In the genomic region with DNA sequence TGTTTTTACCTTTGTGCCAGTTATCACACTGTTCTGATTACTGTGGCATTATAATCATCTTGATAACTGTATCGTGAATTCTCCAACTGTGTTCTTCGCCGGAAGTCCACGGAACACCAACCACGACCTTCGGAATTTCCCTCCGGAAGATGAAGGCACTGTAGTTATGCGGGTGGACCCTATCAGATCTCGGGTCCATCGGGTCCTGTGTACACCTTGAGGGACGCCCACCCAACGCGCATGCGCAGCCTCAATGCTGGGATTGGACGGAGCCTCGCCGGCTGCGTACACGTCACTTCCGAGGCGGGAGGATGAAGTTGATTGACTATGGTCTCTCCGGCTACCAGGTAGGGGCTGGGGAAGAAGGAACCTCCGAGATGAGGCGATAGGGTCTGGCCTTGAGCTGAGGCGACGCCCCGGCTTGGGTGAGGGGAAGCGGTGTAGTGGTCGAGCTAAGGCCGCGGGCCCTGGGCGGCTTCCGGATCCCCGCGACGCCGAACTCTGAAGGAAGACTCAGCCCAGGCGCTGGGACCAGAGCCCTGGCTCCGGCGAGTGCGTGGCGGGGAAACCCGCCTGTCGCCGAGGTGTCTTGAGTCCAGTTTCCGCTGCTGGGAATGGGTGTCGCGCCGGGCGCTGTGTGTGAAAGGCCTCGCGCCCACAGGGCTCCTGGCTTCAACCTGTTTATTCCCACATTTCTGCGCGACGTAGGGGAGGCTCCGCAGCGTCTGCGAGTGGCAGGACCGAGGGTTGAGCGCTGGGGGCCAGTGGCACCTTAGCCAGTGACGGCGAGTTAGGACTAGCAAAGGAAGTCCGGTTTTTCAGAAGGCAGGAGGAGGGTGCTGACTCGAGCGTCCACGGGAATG, we compare ENCODE assay signal across 1 cellular context.
A peak's percentile ranks its signal among the peaks of the same experiment; 100 is the strongest.
TF ChIP-seq lines count a peak whose summit lies in the region.

DHRS7B (plus strand) TSS at position 320 of the 863 bp plus-strand sequence; CDS start at position 328, 8 bp downstream.

TF ChIP-seq in K562, 482 proteins besides CTCF, POLR2A, EP300 and RAD21 (continued from another document):
- TF ChIP-seq ZBTB11 (CRISPR knock-in tag; IDR thresholded peaks at IDR 0.05) (peak in 1 of 3 experiments; percentile 85; a peak in 2 of 6 replicates), ZNF224 (CRISPR knock-in tag; IDR thresholded peaks at IDR 0.05) (no peak), HIVEP1 (CRISPR knock-in tag; IDR thresholded peaks at IDR 0.05) (no peak), ZNF316 (IDR thresholded peaks at IDR 0.05) (no peak), JUN (IDR thresholded peaks at IDR 0.05; ENCODE audit: borderline replicate concordance, low read depth, low read length) (0 out of 2 replicates have a peak, but pooled peaks have one; percentile 5), JUN (CRISPR knock-in tag; IDR thresholded peaks at IDR 0.05; ENCODE audit: borderline replicate concordance) (no peak), ETS1 (conservative IDR thresholded peaks at IDR 0.05; ENCODE audit: control insufficient read depth, low read depth, low read length) (no peak), SMAD2 (IDR thresholded peaks at IDR 0.05; ENCODE audit: low read depth, low read length) (no peak), SMARCB1 (IDR thresholded peaks at IDR 0.05; ENCODE audit: insufficient read length, low read depth) (no peak), YBX1 (IDR thresholded peaks at IDR 0.05) (no peak), ARID2 (IDR thresholded peaks at IDR 0.05) (no peak), ZNF584 (CRISPR knock-in tag; IDR thresholded peaks at IDR 0.05; ENCODE audit: low read depth) (no peak), BDP1 (IDR thresholded peaks at IDR 0.05; ENCODE audit: insufficient read depth, insufficient read length) (no peak), SPI1 (IDR thresholded peaks at IDR 0.05; ENCODE audit: borderline replicate concordance, low read depth, low read length) (0 out of 2 replicates have a peak, but pooled peaks have one; percentile 27), ZBTB7A (IDR thresholded peaks at IDR 0.05; ENCODE audit: borderline replicate concordance, control insufficient read depth, low read depth, low read length) (no peak), NBN (IDR thresholded peaks at IDR 0.05; ENCODE audit: low read depth) (0 out of 2 replicates have a peak, but pooled peaks have one; percentile 15), RB1 (IDR thresholded peaks at IDR 0.05; ENCODE audit: low read depth) (peak; percentile 10; the same call in 1 of the 2 replicates), ETS2 (tag; IDR thresholded peaks at IDR 0.05; ENCODE audit: borderline replicate concordance, poor library complexity, severe bottlenecking) (no peak), NCOA1 (IDR thresholded peaks at IDR 0.05; ENCODE audit: low read depth) (0 out of 2 replicates have a peak, but pooled peaks have one; percentile 18), POLR2H (tag; IDR thresholded peaks at IDR 0.05; ENCODE audit: low read depth) (peak; percentile 45; the same call in 1 of the 2 replicates), ZNF3 (CRISPR knock-in tag; IDR thresholded peaks at IDR 0.05) (no peak), SRSF7 (optimal IDR thresholded peaks at IDR 0.05; ENCODE audit: low read depth, low read length) (no peak), HLTF (IDR thresholded peaks at IDR 0.05) (no peak), ZNF644 (tag; IDR thresholded peaks at IDR 0.05; ENCODE audit: low read depth) (no peak), RBM25 (IDR thresholded peaks at IDR 0.05; ENCODE audit: low read depth, low read length, severe bottlenecking) (no peak), SMARCA4 (IDR thresholded peaks at IDR 0.05) (no peak), MTA2 (IDR thresholded peaks at IDR 0.05; ENCODE audit: low read depth) (no peak), BCL6 (CRISPR knock-in tag; IDR thresholded peaks at IDR 0.05) (no peak), ZNF263 (CRISPR knock-in tag; IDR thresholded peaks at IDR 0.05; ENCODE audit: borderline replicate concordance) (no peak), GATAD2B (IDR thresholded peaks at IDR 0.05; ENCODE audit: borderline replicate concordance) (no peak), PURB (CRISPR knock-in tag; IDR thresholded peaks at IDR 0.05; ENCODE audit: low read depth) (no peak), E2F8 (IDR thresholded peaks at IDR 0.05; ENCODE audit: low read depth, partially characterized antibody) (no peak), CTBP1 (IDR thresholded peaks at IDR 0.05; ENCODE audit: borderline replicate concordance) (peak; percentile 86), NKRF (IDR thresholded peaks at IDR 0.05; ENCODE audit: borderline replicate concordance) (0 out of 2 replicates have a peak, but pooled peaks have one; percentile 34), GABPB1 (CRISPR knock-in tag; IDR thresholded peaks at IDR 0.05) (peak; percentile 95), SRSF1 (IDR thresholded peaks at IDR 0.05; ENCODE audit: low read depth, low read length) (no peak), KLF16 (IDR thresholded peaks at IDR 0.05) (no peak), SRF (CRISPR knock-in tag; IDR thresholded peaks at IDR 0.05) (no peak)
- TF ChIP-seq, protein P1, sequence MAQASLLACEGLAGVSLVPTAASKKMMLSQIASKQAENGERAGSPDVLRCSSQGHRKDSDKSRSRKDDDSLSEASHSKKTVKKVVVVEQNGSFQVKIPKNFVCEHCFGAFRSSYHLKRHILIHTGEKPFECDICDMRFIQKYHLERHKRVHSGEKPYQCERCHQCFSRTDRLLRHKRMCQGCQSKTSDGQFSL (CRISPR knock-in tag; IDR thresholded peaks at IDR 0.05) = no peak
- TF ChIP-seq, protein P1 (tag; IDR thresholded peaks at IDR 0.05) = no peak
TF ChIP-seq in K562: peak in this region for 74.
